In the genomic region with DNA sequence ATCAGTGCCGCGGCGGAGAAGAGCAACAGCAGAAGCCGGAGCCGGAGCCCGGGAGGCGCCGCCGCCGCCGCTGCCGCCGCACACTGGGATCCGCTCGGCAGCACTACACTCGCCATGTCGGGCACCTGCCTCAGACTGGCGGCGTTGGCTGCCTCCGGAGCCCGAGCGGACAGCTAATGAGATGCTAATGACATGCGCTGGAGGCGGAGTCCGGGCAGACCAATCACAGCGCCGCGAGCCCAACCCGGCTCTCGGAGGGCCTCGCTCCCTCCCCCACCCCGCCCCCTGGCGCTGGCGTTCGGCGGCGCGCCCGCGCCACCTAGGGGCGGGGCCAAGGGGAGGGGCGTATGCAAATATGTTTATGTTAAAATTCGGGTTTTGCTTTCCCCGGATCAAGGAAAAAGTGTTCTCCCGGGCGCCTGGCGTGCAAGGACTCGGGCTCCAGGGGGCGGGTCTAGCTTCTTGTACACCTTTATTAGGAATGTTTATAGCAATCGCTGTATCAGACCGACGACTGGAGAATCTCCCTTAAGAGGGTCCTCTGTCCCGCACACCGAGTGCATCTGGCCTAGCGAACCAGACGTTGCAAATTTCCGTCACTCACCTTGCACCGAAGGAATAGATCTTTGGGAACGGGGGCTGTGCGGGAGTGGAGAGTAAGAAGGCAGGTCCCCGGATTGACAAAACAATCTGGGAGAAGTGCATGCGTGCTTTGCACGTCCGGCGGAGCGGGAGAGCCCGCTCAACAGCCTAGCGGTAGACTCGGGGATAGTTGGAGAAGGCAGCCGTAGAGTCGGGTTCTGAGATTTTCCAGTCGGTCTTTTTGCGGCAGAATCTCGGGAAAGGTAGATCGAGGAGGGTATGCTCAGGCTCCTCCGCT, we compare ENCODE assay signal across 8 cellular contexts. TPM values are rescaled to one million over a fixed set of nuclear protein-coding genes. Genes with fewer than 3 reads are reported as not detected.
DNase-seq lines count a peak whose midpoint lies in the region; ATAC-seq and TF ChIP-seq lines count a peak whose summit lies in the region.

A gene (minus strand): TSS at position 137 of the 880 bp plus-strand sequence.

- peaks cover 2% of the 10 kb centered on the region for H3K36me3 Mint-ChIP-seq in activated B cell treated with CpG ODN at 0.5 μM for 24 hours (ENCODE audit: low read depth)

- DNase-seq in DMS114 treated with DMSO at 0.1 percent for 48 hours (lab: John Stamatoyannopoulos, UW; ENCODE audit: unreplicated experiment) (peak; percentile 57), HFF-Myc (ENCODE audit: extremely low read depth, low read depth) (peak; percentile 61), NCI-H2029 (lab: John Stamatoyannopoulos, UW) (peak; percentile 97), activated B cell treated with CpG ODN at 0.5 μM for 24 hours (no peak), iPS-NIHi7 (ENCODE audit: extremely low spot score) (peak; percentile 98)
- peak; percentile 79 for DNase-seq in central memory CD4-positive, alpha-beta T cell

- H3K27ac Mint-ChIP-seq in activated B cell treated with CpG ODN at 0.5 μM for 24 hours, result peak within 1 kb of the TSS; percentile 7

- intact Hi-C loops in activated B cell treated with CpG ODN at 0.5 μM for 24 hours (cut with micrococcal nuclease), result no loop called here

- peak within 1 kb of the TSS; percentile 63 for H3K4me3 Mint-ChIP-seq in activated B cell treated with CpG ODN at 0.5 μM for 24 hours

- H3K4me1 Mint-ChIP-seq in activated B cell treated with CpG ODN at 0.5 μM for 24 hours, result peaks cover 11% of the 10 kb centered on the region

- H3K27me3 Mint-ChIP-seq in activated B cell treated with CpG ODN at 0.5 μM for 24 hours, result peaks cover 30% of the 10 kb centered on the region

- POLR2A ChIA-PET in activated B cell treated with CpG ODN at 0.5 μM for 24 hours (lab: Charles Lee), result no interaction called here

- H3K4me3 ChIP-seq in HFF-Myc (replicated peaks; ENCODE audit: low read depth, low read length), result peak within 1 kb of the TSS; percentile 53
- peak within 1 kb of the TSS; percentile 70 for H3K4me3 ChIP-seq in skeletal muscle satellite cell (ENCODE audit: low read length)

- no peaks in the 10 kb centered on the region for H3K9me3 Mint-ChIP-seq in activated B cell treated with CpG ODN at 0.5 μM for 24 hours

- TF ChIP-seq CTCF in HFF-Myc (IDR thresholded peaks at IDR 0.05; ENCODE audit: low read depth, low read length, missing control alignments) (peak; percentile 65), activated B cell treated with CpG ODN at 0.5 μM for 24 hours (IDR thresholded peaks at IDR 0.05) (no peak)

- H3K4me2 ChIP-seq in skeletal muscle satellite cell (ENCODE audit: low read length), result peak within 1 kb of the TSS; percentile 89

- CTCF ChIA-PET in activated B cell treated with CpG ODN at 0.5 μM for 24 hours (lab: Charles Lee), result no interaction called here

- peaks cover 20% of the 10 kb centered on the region for H3K4me1 ChIP-seq in skeletal muscle satellite cell (ENCODE audit: control insufficient read depth, insufficient read depth, low read length)

- H3K9me3 ChIP-seq in skeletal muscle satellite cell (replicated peaks; ENCODE audit: low read length), result no peaks in the 10 kb centered on the region

- peaks cover 53% of the 10 kb centered on the region for H3K27me3 ChIP-seq in skeletal muscle satellite cell (ENCODE audit: control insufficient read depth, insufficient read depth, low read length)

- no peaks in the 10 kb centered on the region for H3K36me3 ChIP-seq in skeletal muscle satellite cell (ENCODE audit: insufficient read depth, low read length)

- H3K9ac ChIP-seq in skeletal muscle satellite cell (ENCODE audit: low read depth, low read length), result no peak within 1 kb of the TSS

- ATAC-seq in activated B cell treated with CpG ODN at 0.5 μM for 24 hours (ENCODE audit: low read depth) (peak; percentile 84), GM19328 (IDR thresholded peaks at IDR 0.05; ENCODE audit: unreplicated experiment) (no peak)

RNA-seq across cellular contexts. Expression of the gene that starts here (rescaled TPM):
- 0.86 and 0.91 TPM in 2 replicates for total RNA-seq in activated B cell treated with CpG ODN at 0.5 μM for 24 hours
- not detected in 2 replicates for total RNA-seq in skeletal muscle satellite cell (2012; rRNA removed)

Comparison
In these comparisons a context has a peak if more than half of its experiments do, and no peak if none do; other contexts are left out.
1. Peak in ATAC-seq in activated B cell treated with CpG ODN at 0.5 μM for 24 hours; RNA of the gene not detected or under 1 TPM.